In the genomic region with DNA sequence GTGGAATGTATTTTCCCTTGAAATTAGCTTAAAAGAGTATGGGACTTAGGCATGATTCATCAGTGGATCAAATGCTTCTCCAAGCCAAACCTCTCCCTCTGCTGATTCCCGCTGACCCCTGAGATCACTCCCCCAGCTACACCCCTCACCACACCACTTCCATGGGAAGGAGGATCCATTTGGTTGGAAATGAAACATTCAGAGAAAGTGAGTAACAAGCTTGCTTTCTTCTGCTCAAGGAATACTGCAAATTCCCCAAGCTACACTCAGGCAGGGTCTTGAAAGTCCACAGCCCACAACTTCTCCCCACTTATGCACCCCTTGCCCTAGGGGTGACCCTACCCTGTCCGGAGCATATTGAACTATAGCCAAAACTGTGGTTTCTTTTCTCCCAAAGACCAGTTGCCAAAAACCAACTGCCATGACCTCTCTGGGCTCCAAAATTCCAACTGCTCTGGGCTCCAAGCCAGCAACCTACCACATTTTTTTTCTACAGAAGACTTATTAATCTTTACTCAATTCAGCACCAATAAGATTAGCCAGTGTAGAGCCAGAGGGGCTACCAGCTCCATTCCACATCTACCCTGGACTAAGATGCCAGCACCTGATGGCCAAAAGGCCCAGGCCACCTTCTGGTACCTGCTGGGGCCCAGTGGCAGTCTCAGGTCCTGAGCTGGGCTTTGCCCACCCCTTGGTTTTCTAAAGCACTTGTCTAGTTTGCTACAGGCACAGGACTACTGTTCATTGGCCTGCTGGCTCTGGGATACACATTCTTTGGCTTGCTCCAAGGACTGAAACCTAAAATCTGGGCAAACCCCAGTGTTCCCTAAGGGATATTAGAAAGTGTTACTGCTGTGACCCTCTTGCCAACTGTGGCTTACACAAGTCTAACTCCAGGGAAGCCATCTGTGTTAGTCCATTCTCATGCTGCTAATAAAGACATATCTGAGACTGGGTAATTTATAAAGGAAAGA, we compare ENCODE assay signal across 10 cellular contexts.
DNase-seq lines count a peak whose midpoint lies in the region; ATAC-seq lines count a peak whose summit lies in the region.
"Had no signal": no experiment of that assay in that cellular context is flagged by ENCODE, and none has a peak within 500 bp of the region (broad histone marks: within the 10 kb centered on the region; RNA-seq: fewer than 3 reads in every experiment).

No MANE protein-coding gene starts in this region.

- ATAC-seq in HG02759 (IDR thresholded peaks at IDR 0.05; ENCODE audit: unreplicated experiment), result no peak

- no peaks in the 10 kb centered on the region for H3K27me3 Mint-ChIP-seq in activated CD4-positive, alpha-beta T cell treated with anti-CD3 and anti-CD28 coated beads, Interleukin-2, amount 10 ng/mL, durations not matched to agents 24 days and 14 days
- H3K27me3 Mint-ChIP-seq: activated naive CD4-positive, alpha-beta T cell treated with anti-CD3 and anti-CD28 coated beads, Interleukin-2, amount 10 ng/mL, durations not matched to agents 7 days and 5 days had no signal

- no peak overlapping the region for H3K27ac Mint-ChIP-seq in activated CD4-positive, alpha-beta T cell treated with anti-CD3 and anti-CD28 coated beads, Interleukin-2, amount 10 ng/mL, durations not matched to agents 24 days and 14 days
- H3K27ac Mint-ChIP-seq: activated naive CD4-positive, alpha-beta T cell treated with anti-CD3 and anti-CD28 coated beads, Interleukin-2, amount 10 ng/mL, durations not matched to agents 7 days and 5 days had no signal

- no peaks in the 10 kb centered on the region for H3K9me3 Mint-ChIP-seq in activated CD4-positive, alpha-beta T cell treated with anti-CD3 and anti-CD28 coated beads, Interleukin-2, amount 10 ng/mL, durations not matched to agents 24 days and 14 days
- H3K9me3 Mint-ChIP-seq: activated naive CD4-positive, alpha-beta T cell treated with anti-CD3 and anti-CD28 coated beads, Interleukin-2, amount 10 ng/mL, durations not matched to agents 7 days and 5 days had no signal

- intact Hi-C loops in activated CD4-positive, alpha-beta T cell treated with anti-CD3 and anti-CD28 coated beads, Interleukin-2, amount 10 ng/mL, durations not matched to agents 24 days and 14 days (cut with micrococcal nuclease), result no loop called here

- peaks cover 8% of the 10 kb centered on the region for H3K4me1 Mint-ChIP-seq in activated CD4-positive, alpha-beta T cell treated with anti-CD3 and anti-CD28 coated beads, Interleukin-2, amount 10 ng/mL, durations not matched to agents 24 days and 14 days

- no peak overlapping the region for H3K4me3 Mint-ChIP-seq in activated CD4-positive, alpha-beta T cell treated with anti-CD3 and anti-CD28 coated beads, Interleukin-2, amount 10 ng/mL, durations not matched to agents 24 days and 14 days
- H3K4me3 Mint-ChIP-seq: activated naive CD4-positive, alpha-beta T cell treated with anti-CD3 and anti-CD28 coated beads, Interleukin-2, amount 10 ng/mL, durations not matched to agents 7 days and 5 days had no signal

- no peaks in the 10 kb centered on the region for H3K36me3 Mint-ChIP-seq in activated CD4-positive, alpha-beta T cell treated with anti-CD3 and anti-CD28 coated beads, Interleukin-2, amount 10 ng/mL, durations not matched to agents 24 days and 14 days (ENCODE audit: low read depth)
- H3K36me3 Mint-ChIP-seq: activated naive CD4-positive, alpha-beta T cell treated with anti-CD3 and anti-CD28 coated beads, Interleukin-2, amount 10 ng/mL, durations not matched to agents 7 days and 5 days had no signal

- DNase-seq in HT1080 (ENCODE audit: low read depth) (peak; percentile 73), astrocyte of the hippocampus (ENCODE audit: low read depth, low spot score) (peak; percentile 93), iris pigment epithelial cell (ENCODE audit: low read depth) (peak; percentile 72), stromal cell of bone marrow (ENCODE audit: low read depth) (peak; percentile 89), HuH-7.5 (ENCODE audit: low spot score) (no peak)
- no peak for DNase-seq in activated CD4-positive, alpha-beta T cell treated with anti-CD3 and anti-CD28 coated beads, Interleukin-2, amount 10 ng/mL, durations not matched to agents 24 days and 14 days
- DNase-seq in stimulated activated CD4-positive, alpha-beta T cell treated with anti-CD3 and anti-CD28 coated beads, Interleukin-12 subunit alpha, Interleukin-12 subunit beta, amount 100 ng/mL, for 4 hours, result no peak
- DNase-seq: activated naive CD4-positive, alpha-beta T cell treated with anti-CD3 and anti-CD28 coated beads, Interleukin-2, amount 10 ng/mL, durations not matched to agents 7 days and 5 days; SIG-M5 had no signal

Comparison
In these comparisons a context has a peak if more than half of its experiments do, and no peak if none do; other contexts are left out.
1. DNase-seq: peak in HT1080 (single experiment), astrocyte of the hippocampus (single experiment), iris pigment epithelial cell (single experiment) and stromal cell of bone marrow (single experiment); none in activated CD4-positive, alpha-beta T cell treated with anti-CD3 and anti-CD28 coated beads, Interleukin-2, amount 10 ng/mL, durations not matched to agents 24 days and 14 days (single experiment), stimulated activated CD4-positive, alpha-beta T cell treated with anti-CD3 and anti-CD28 coated beads, Interleukin-12 subunit alpha, Interleukin-12 subunit beta, amount 100 ng/mL, for 4 hours (single experiment) and HuH-7.5 (single experiment).